11 cellular contexts compared by ENCODE assay signal in the genomic region with DNA sequence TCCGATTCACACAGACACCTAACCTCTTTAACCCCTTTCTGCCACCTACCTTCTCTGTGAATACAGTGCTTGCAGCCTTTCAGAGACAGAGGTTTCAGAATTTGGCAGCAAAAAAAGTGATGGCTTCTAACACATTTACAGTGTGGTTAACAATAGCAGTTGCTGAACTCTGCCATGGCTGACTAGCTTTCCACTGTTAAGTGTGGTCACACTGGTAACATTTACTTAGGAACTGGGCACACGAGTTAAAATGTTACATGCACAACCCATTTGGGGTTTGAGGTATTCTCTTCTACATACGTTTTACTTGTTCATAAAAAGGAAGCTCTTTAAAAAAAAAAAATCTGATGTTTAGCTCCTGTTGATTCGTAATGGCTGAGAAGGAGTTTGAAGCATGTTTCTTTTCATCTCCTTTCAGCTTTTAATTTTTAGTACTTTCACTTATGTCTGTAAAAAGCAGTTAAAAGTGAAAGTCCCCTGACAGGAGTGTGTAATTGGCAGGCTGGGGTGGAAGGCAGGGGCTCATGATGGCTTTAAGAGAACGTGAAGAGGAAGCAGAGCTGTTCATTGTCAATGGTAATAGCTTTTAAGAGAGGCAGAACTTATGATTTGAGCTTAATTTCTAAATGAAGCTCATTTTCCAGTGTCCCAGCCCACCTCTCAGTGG.
DNase-seq lines count a peak whose midpoint lies in the region; ATAC-seq and TF ChIP-seq lines count a peak whose summit lies in the region.
"Had no signal": no experiment of that assay in that cellular context is flagged by ENCODE, and none has a peak within 500 bp of the region (broad histone marks: within the 10 kb centered on the region; RNA-seq: fewer than 3 reads in every experiment).

No MANE protein-coding gene starts in this region.

- no peak overlapping the region for H3K4me3 Mint-ChIP-seq in activated CD8-positive, alpha-beta memory T cell treated with anti-CD3 and anti-CD28 coated beads, Interleukin-2, amount 10 ng/mL, durations not matched to agents 7 days and 5 days
- peak overlapping the region; percentile 50 for H3K4me3 Mint-ChIP-seq in stimulated activated naive CD8-positive, alpha-beta T cell treated with anti-CD3 and anti-CD28 coated beads, Interleukin-15, Interleukin-2, amounts not matched to agents 100 ng/mL and 50 ng/mL, for 24 hours

- H3K9ac ChIP-seq in OCI-LY1 (ENCODE audit: low read length) = peak overlapping the region; percentile 72

- no peak overlapping the region for H3K27ac Mint-ChIP-seq in activated CD8-positive, alpha-beta memory T cell treated with anti-CD3 and anti-CD28 coated beads, Interleukin-2, amount 10 ng/mL, durations not matched to agents 7 days and 5 days
- peak overlapping the region; percentile 47 for H3K27ac Mint-ChIP-seq in stimulated activated naive CD8-positive, alpha-beta T cell treated with anti-CD3 and anti-CD28 coated beads, Interleukin-15, Interleukin-2, amounts not matched to agents 100 ng/mL and 50 ng/mL, for 24 hours

- TF ChIP-seq CTCF in OCI-LY1 (IDR thresholded peaks at IDR 0.05; ENCODE audit: low read length) (0 out of 2 replicates have a peak, but pooled peaks have one; percentile 4), dorsolateral prefrontal cortex (IDR thresholded peaks at IDR 0.05 in 54 of 56, conservative IDR thresholded peaks at IDR 0.05 in 2 of 56; ENCODE audit: low read depth in 1 of 56, partially characterized antibody in 56 of 56) (no peak), esophagus squamous epithelium (IDR thresholded peaks at IDR 0.05) (no peak)

- H3K27me3 Mint-ChIP-seq in activated CD8-positive, alpha-beta memory T cell treated with anti-CD3 and anti-CD28 coated beads, Interleukin-2, amount 10 ng/mL, durations not matched to agents 7 days and 5 days = no peaks in the 10 kb centered on the region
- H3K27me3 Mint-ChIP-seq in stimulated activated naive CD8-positive, alpha-beta T cell treated with anti-CD3 and anti-CD28 coated beads, Interleukin-15, Interleukin-2, amounts not matched to agents 100 ng/mL and 50 ng/mL, for 24 hours = no peaks in the 10 kb centered on the region

- no peaks in the 10 kb centered on the region for H3K36me3 Mint-ChIP-seq in activated CD8-positive, alpha-beta memory T cell treated with anti-CD3 and anti-CD28 coated beads, Interleukin-2, amount 10 ng/mL, durations not matched to agents 7 days and 5 days
- peaks cover 3% of the 10 kb centered on the region for H3K36me3 Mint-ChIP-seq in stimulated activated naive CD8-positive, alpha-beta T cell treated with anti-CD3 and anti-CD28 coated beads, Interleukin-15, Interleukin-2, amounts not matched to agents 100 ng/mL and 50 ng/mL, for 24 hours (ENCODE audit: low read depth)

- no peaks in the 10 kb centered on the region for H3K36me3 ChIP-seq in OCI-LY1 (ENCODE audit: insufficient read depth, low read length)
- no peaks in the 10 kb centered on the region for H3K36me3 ChIP-seq in aorta (ENCODE audit: control insufficient read depth in 1 of 2, insufficient read depth in 2 of 2, low read length in 1 of 2)
- no peaks in the 10 kb centered on the region for H3K36me3 ChIP-seq in esophagus squamous epithelium
- H3K36me3 ChIP-seq: tibial nerve had no signal

- peak overlapping the region; percentile 79 for H3K4me2 ChIP-seq in OCI-LY1 (ENCODE audit: low read length)

- no peak for TF ChIP-seq POLR2A in esophagus squamous epithelium (IDR thresholded peaks at IDR 0.05)

- no peaks in the 10 kb centered on the region for H3K9me2 ChIP-seq in OCI-LY1 (ENCODE audit: low read depth, low read length)

- H3K79me2 ChIP-seq in OCI-LY1 (ENCODE audit: insufficient read depth, low read length) = no peaks in the 10 kb centered on the region

- H3F3A ChIP-seq in OCI-LY1 (ENCODE audit: insufficient read depth, low read length) = peaks cover 15% of the 10 kb centered on the region

- peak; percentile 27 for ATAC-seq in activated CD8-positive, alpha-beta memory T cell treated with anti-CD3 and anti-CD28 coated beads, Interleukin-2, amount 10 ng/mL, durations not matched to agents 7 days and 5 days
- ATAC-seq in HG02759 (IDR thresholded peaks at IDR 0.05; ENCODE audit: unreplicated experiment) (peak; percentile 93), aorta (ENCODE audit: low FRiP score) (no peak)
- ATAC-seq: sciatic nerve had no signal

- H3K27ac ChIP-seq in OCI-LY1 (ENCODE audit: low read depth, low read length, poor library complexity, severe bottlenecking) (peak overlapping the region; percentile 99), aorta (ENCODE audit: low read depth in 1 of 2, low read length in 2 of 2) (no peak overlapping the region), dorsolateral prefrontal cortex (no peak overlapping the region), esophagus squamous epithelium (no peak overlapping the region)
- H3K27ac ChIP-seq: tibial nerve had no signal

- H3K4me1 ChIP-seq in OCI-LY1 (ENCODE audit: insufficient read depth, low read length, severe bottlenecking) = peaks cover 62% of the 10 kb centered on the region
- H3K4me1 ChIP-seq in aorta (ENCODE audit: control insufficient read depth in 1 of 2, insufficient read depth in 2 of 2, low read length in 2 of 2) = no peaks in the 10 kb centered on the region
- no peaks in the 10 kb centered on the region for H3K4me1 ChIP-seq in esophagus squamous epithelium
- H3K4me1 ChIP-seq: tibial nerve had no signal

- H3K27me3 ChIP-seq in OCI-LY1 (ENCODE audit: insufficient read depth, low read length) (no peaks in the 10 kb centered on the region), aorta (ENCODE audit: control insufficient read depth in 1 of 2, insufficient read depth in 2 of 2, low read length in 1 of 2) (no peaks in the 10 kb centered on the region), dorsolateral prefrontal cortex (no peaks in the 10 kb centered on the region), esophagus squamous epithelium (no peaks in the 10 kb centered on the region)
- H3K27me3 ChIP-seq: tibial nerve had no signal

- 78 to 79% methylated on average over 5 of the region's 5 CpGs for WGBS in aorta, 2 donors
- 61 to 84% methylated on average over 5 of the region's 5 CpGs for WGBS in esophagus squamous epithelium, 2 donors

- H3K9me3 ChIP-seq in OCI-LY1 (ENCODE audit: low read length) (no peaks in the 10 kb centered on the region), aorta (ENCODE audit: control insufficient read depth, low read length) (no peaks in the 10 kb centered on the region), esophagus squamous epithelium (no peaks in the 10 kb centered on the region)
- H3K9me3 ChIP-seq: tibial nerve had no signal

- H3K4me3 ChIP-seq in OCI-LY1 (ENCODE audit: low read depth, low read length, poor library complexity, severe bottlenecking) (peak overlapping the region; percentile 50), aorta (ENCODE audit: low read length in 2 of 2) (no peak overlapping the region), dorsolateral prefrontal cortex (no peak overlapping the region), esophagus squamous epithelium (no peak overlapping the region)
- H3K4me3 ChIP-seq: tibial nerve had no signal

- H2AFZ ChIP-seq in OCI-LY1 (ENCODE audit: low read length) = 0 out of 2 replicates have a peak overlapping the region, but pooled peaks have one; percentile 23

- intact Hi-C loops in aorta (cut with DNase I) = no loop called here
- intact Hi-C loops in dorsolateral prefrontal cortex (cut with DNase I) = no loop called here
- intact Hi-C loops in esophagus squamous epithelium (cut with DNase I) = no loop called here

- H3K4me1 Mint-ChIP-seq in activated CD8-positive, alpha-beta memory T cell treated with anti-CD3 and anti-CD28 coated beads, Interleukin-2, amount 10 ng/mL, durations not matched to agents 7 days and 5 days = peaks cover 12% of the 10 kb centered on the region
- peaks cover 27% of the 10 kb centered on the region for H3K4me1 Mint-ChIP-seq in stimulated activated naive CD8-positive, alpha-beta T cell treated with anti-CD3 and anti-CD28 coated beads, Interleukin-15, Interleukin-2, amounts not matched to agents 100 ng/mL and 50 ng/mL, for 24 hours (ENCODE audit: low read depth)

- CTCF ChIA-PET in activated CD8-positive, alpha-beta memory T cell treated with anti-CD3 and anti-CD28 coated beads, Interleukin-2, amount 10 ng/mL, durations not matched to agents 7 days and 5 days (lab: Charles Lee) = interaction anchor here (1.2 to 1.5 kb wide), 2 partner anchors 9 to 36 kb away, joined by 3 read pairs; no protein-coding TSS in a partner anchor

- no peak for DNase-seq in activated CD8-positive, alpha-beta memory T cell treated with anti-CD3 and anti-CD28 coated beads, Interleukin-2, amount 10 ng/mL, durations not matched to agents 7 days and 5 days
- no peak for DNase-seq in activated CD8-positive, alpha-beta memory T cell treated with anti-CD3 and anti-CD28 coated beads, Interleukin-2, amount 50 U/mL, for 48 hours
- DNase-seq in aorta (no peak), dorsolateral prefrontal cortex (no peak), esophagus squamous epithelium (lab: John Stamatoyannopoulos, UW) (no peak)
- DNase-seq: hypothalamus had no signal

- no peaks in the 10 kb centered on the region for H3K9me3 Mint-ChIP-seq in activated CD8-positive, alpha-beta memory T cell treated with anti-CD3 and anti-CD28 coated beads, Interleukin-2, amount 10 ng/mL, durations not matched to agents 7 days and 5 days (ENCODE audit: low read depth)
- no peaks in the 10 kb centered on the region for H3K9me3 Mint-ChIP-seq in stimulated activated naive CD8-positive, alpha-beta T cell treated with anti-CD3 and anti-CD28 coated beads, Interleukin-15, Interleukin-2, amounts not matched to agents 100 ng/mL and 50 ng/mL, for 24 hours

- H4K20me1 ChIP-seq in OCI-LY1 (ENCODE audit: insufficient read depth, low read length) = no peaks in the 10 kb centered on the region
